2 cellular contexts compared by ENCODE assay signal in genomic region chr2:43219383-43220228, GRCh38.
A peak's percentile ranks its signal among the peaks of the same experiment; 100 is the strongest.
TF ChIP-seq lines count a peak whose summit lies in the region.

No MANE protein-coding gene starts in this region.

TF ChIP-seq in HCT116, 20 proteins besides CTCF, POLR2A, EP300 and RAD21:
- TF ChIP-seq MAX (IDR thresholded peaks at IDR 0.05) (no peak), YY1 (IDR thresholded peaks at IDR 0.05; ENCODE audit: extremely low read depth, insufficient replicate concordance, low read depth, low read length) (peak; percentile 3), SP1 (IDR thresholded peaks at IDR 0.05; ENCODE audit: low read depth) (no peak), JUND (IDR thresholded peaks at IDR 0.05) (no peak), ZNF274 (IDR thresholded peaks at IDR 0.05; ENCODE audit: low read depth, low read length) (no peak), ATF3 (IDR thresholded peaks at IDR 0.05) (no peak), TCF7L2 (IDR thresholded peaks at IDR 0.05; ENCODE audit: borderline replicate concordance, extremely low read depth, insufficient read depth, insufficient read length) (no peak), POLR2AphosphoS5 (IDR thresholded peaks at IDR 0.05; ENCODE audit: low read depth, low read length) (peak; percentile 69), CBX3 (IDR thresholded peaks at IDR 0.05; ENCODE audit: low read depth) (no peak), EGR1 (IDR thresholded peaks at IDR 0.05; ENCODE audit: low read depth) (no peak), ELF1 (IDR thresholded peaks at IDR 0.05; ENCODE audit: borderline replicate concordance, low read depth) (no peak), EZH2phosphoT487 (IDR thresholded peaks at IDR 0.05; ENCODE audit: borderline replicate concordance) (no peak)

TF ChIP-seq in GM12878, 131 proteins besides CTCF, POLR2A, EP300 and RAD21 (continues in another document):
- no peak for TF ChIP-seq ATF3 (IDR thresholded peaks at IDR 0.05; ENCODE audit: borderline replicate concordance, extremely low read depth, low read depth, low read length)
- TF ChIP-seq CHD2 (IDR thresholded peaks at IDR 0.05; ENCODE audit: borderline replicate concordance, low read depth, low read length) = no peak; the same call in 1 of the 2 replicates
- peak; percentile 92 to 96 for TF ChIP-seq BHLHE40 (IDR thresholded peaks at IDR 0.05; ENCODE audit: borderline replicate concordance in 1 of 2, low read depth in 2 of 2, low read length in 1 of 2)
- peak; percentile 69 for TF ChIP-seq RELB (IDR thresholded peaks at IDR 0.05; ENCODE audit: low read depth)
- TF ChIP-seq MAX (IDR thresholded peaks at IDR 0.05; ENCODE audit: low read depth, low read length) = peak; percentile 44
- TF ChIP-seq NFIC (IDR thresholded peaks at IDR 0.05; ENCODE audit: low read depth, low read length) = no peak
- no peak for TF ChIP-seq ZNF622 (IDR thresholded peaks at IDR 0.05)
- no peak for TF ChIP-seq MLLT1 (IDR thresholded peaks at IDR 0.05)
- peak; percentile 75 for TF ChIP-seq PAX5 (IDR thresholded peaks at IDR 0.05; ENCODE audit: borderline replicate concordance, low read depth, low read length)
- TF ChIP-seq TCF3 (IDR thresholded peaks at IDR 0.05; ENCODE audit: borderline replicate concordance, insufficient read depth, low read depth, low read length) = 0 out of 2 replicates have a peak, but pooled peaks have one; percentile 45
- no peak for TF ChIP-seq YBX1 (IDR thresholded peaks at IDR 0.05)
- peak; percentile 93 for TF ChIP-seq ZNF24 (IDR thresholded peaks at IDR 0.05)
- no peak for TF ChIP-seq RFX5 (IDR thresholded peaks at IDR 0.05; ENCODE audit: low read depth, low read length)
- no peak for TF ChIP-seq RUNX3 (IDR thresholded peaks at IDR 0.05; ENCODE audit: low read length)
- TF ChIP-seq LARP7 (IDR thresholded peaks at IDR 0.05) = no peak
- no peak for TF ChIP-seq BMI1 (IDR thresholded peaks at IDR 0.05; ENCODE audit: borderline replicate concordance)
- peak; percentile 18 for TF ChIP-seq TCF12 (IDR thresholded peaks at IDR 0.05; ENCODE audit: low read depth, low read length)
- 0 out of 2 replicates have a peak, but pooled peaks have one; percentile 46 for TF ChIP-seq PRDM15 (CRISPR knock-in tag; IDR thresholded peaks at IDR 0.05)
- no peak for TF ChIP-seq USF1 (IDR thresholded peaks at IDR 0.05; ENCODE audit: borderline replicate concordance, extremely low read length, insufficient read depth, low read depth, low read length)
- TF ChIP-seq PKNOX1 (IDR thresholded peaks at IDR 0.05) = no peak; the same call in 1 of the 2 replicates
- no peak for TF ChIP-seq RAD51 (IDR thresholded peaks at IDR 0.05)
- peak; percentile 53 for TF ChIP-seq GATAD2B (conservative IDR thresholded peaks at IDR 0.05; ENCODE audit: low read depth)
- TF ChIP-seq RCOR1 (conservative IDR thresholded peaks at IDR 0.05; ENCODE audit: low read depth, low read length) = 0 out of 2 replicates have a peak, but pooled peaks have one; percentile 55
- no peak for TF ChIP-seq ASH2L (IDR thresholded peaks at IDR 0.05; ENCODE audit: borderline replicate concordance, low read depth)
- no peak for TF ChIP-seq MYB (IDR thresholded peaks at IDR 0.05; ENCODE audit: borderline replicate concordance, low read depth, low read length)
- no peak for TF ChIP-seq ZNF207 (IDR thresholded peaks at IDR 0.05; ENCODE audit: borderline replicate concordance)
- 0 out of 2 replicates have a peak, but pooled peaks have one; percentile 10 for TF ChIP-seq E2F4 (IDR thresholded peaks at IDR 0.05; ENCODE audit: low read depth, low read length)
- TF ChIP-seq NKRF (conservative IDR thresholded peaks at IDR 0.05) = peak; percentile 56
- TF ChIP-seq SMAD1 (IDR thresholded peaks at IDR 0.05; ENCODE audit: low read depth, partially characterized antibody) = no peak
- TF ChIP-seq IRF4 (IDR thresholded peaks at IDR 0.05; ENCODE audit: low read depth, low read length) = no peak
- no peak for TF ChIP-seq ETV6 (conservative IDR thresholded peaks at IDR 0.05 in 1 of 2, IDR thresholded peaks at IDR 0.05 in 1 of 2; ENCODE audit: borderline replicate concordance in 1 of 2, low read depth in 1 of 2)
- TF ChIP-seq IRF3 (IDR thresholded peaks at IDR 0.05) = no peak
- peak; percentile 13 for TF ChIP-seq SMC3 (IDR thresholded peaks at IDR 0.05; ENCODE audit: borderline replicate concordance, low read length)
- TF ChIP-seq KAT2A (conservative IDR thresholded peaks at IDR 0.05; ENCODE audit: control insufficient read depth, low read depth, low read length) = no peak
- no peak for TF ChIP-seq STAT1 (conservative IDR thresholded peaks at IDR 0.05)
- TF ChIP-seq NRF1 (conservative IDR thresholded peaks at IDR 0.05; ENCODE audit: low read depth, low read length) = no peak
- no peak; the same call in 1 of the 2 replicates for TF ChIP-seq HCFC1 (IDR thresholded peaks at IDR 0.05; ENCODE audit: low read length)
- TF ChIP-seq CREM (IDR thresholded peaks at IDR 0.05; ENCODE audit: low read depth) = peak; percentile 66; the same call in 1 of the 2 replicates
- no peak for TF ChIP-seq CEBPZ (IDR thresholded peaks at IDR 0.05; ENCODE audit: low read depth, low read length)
